ENCODE assay signal across 2 cellular contexts in genomic region chr9:104900871-104901270, GRCh38.
TF ChIP-seq lines count a peak whose summit lies in the region.

No MANE protein-coding gene starts in this region.

TF ChIP-seq in HepG2, 621 proteins besides CTCF, POLR2A, EP300 and RAD21:
- no peak for TF ChIP-seq SP4 (CRISPR knock-in tag; IDR thresholded peaks at IDR 0.05)
- TF ChIP-seq ZNF143 (CRISPR knock-in tag; IDR thresholded peaks at IDR 0.05), result no peak
- no peak for TF ChIP-seq SNAPC5 (CRISPR knock-in tag; IDR thresholded peaks at IDR 0.05; ENCODE audit: borderline replicate concordance)
- TF ChIP-seq NBN (conservative IDR thresholded peaks at IDR 0.05), result no peak
- TF ChIP-seq ZNF788 (CRISPR knock-in tag; IDR thresholded peaks at IDR 0.05; ENCODE audit: borderline replicate concordance), result no peak
- TF ChIP-seq MEIS2 (CRISPR knock-in tag; IDR thresholded peaks at IDR 0.05), result no peak
- TF ChIP-seq ZNF3 (CRISPR knock-in tag; IDR thresholded peaks at IDR 0.05), result no peak

TF ChIP-seq in GM12891, 5 proteins besides CTCF, POLR2A, EP300 and RAD21:
- TF ChIP-seq PAX5 (IDR thresholded peaks at IDR 0.05; ENCODE audit: insufficient read depth, low read length, severe bottlenecking), result no peak
- no peak for TF ChIP-seq POLR2AphosphoS5 (IDR thresholded peaks at IDR 0.05; ENCODE audit: low read depth, low read length)
- no peak for TF ChIP-seq TAF1 (IDR thresholded peaks at IDR 0.05; ENCODE audit: low read depth, low read length)
- no peak for TF ChIP-seq POU2F2 (IDR thresholded peaks at IDR 0.05; ENCODE audit: low read depth, low read length)
- no peak for TF ChIP-seq SPI1 (IDR thresholded peaks at IDR 0.05; ENCODE audit: low read depth, low read length)
TF ChIP-seq in GM12891: peak in this region for 0.
